9 cellular contexts compared by ENCODE assay signal in the genomic region with DNA sequence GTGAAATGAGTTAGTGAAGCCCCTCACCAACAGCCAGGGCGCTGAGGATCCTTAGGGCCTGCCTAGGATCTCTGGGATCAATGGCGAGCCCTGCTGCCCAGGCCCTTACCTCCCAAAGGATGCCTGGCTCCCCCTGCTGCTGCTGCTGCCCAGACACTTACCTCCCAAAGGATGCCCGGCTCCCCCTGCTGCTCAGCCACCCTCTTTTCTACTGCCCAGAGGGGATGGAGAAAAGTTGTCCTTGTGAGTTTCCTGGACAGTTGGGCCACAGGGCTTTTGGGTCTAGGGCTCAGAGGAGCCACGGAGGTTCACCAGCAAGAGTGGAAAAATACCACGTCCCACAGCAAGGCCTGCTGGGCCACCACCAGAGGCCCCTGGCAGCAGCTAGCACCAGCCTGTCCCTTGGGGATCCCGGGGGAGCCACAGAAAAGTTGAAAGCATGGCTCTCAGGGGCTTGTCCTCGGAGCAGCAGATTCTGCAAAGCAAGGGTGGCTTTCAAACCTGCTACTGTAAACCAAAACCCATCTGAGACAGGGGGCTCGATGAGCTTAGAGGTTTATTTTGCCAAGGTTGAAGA. TPM values are rescaled to one million over a fixed set of nuclear protein-coding genes. Genes with fewer than 3 reads are reported as not detected.
DNase-seq lines count a peak whose midpoint lies in the region; ATAC-seq and TF ChIP-seq lines count a peak whose summit lies in the region.
"Had no signal": no experiment of that assay in that cellular context is flagged by ENCODE, and none has a peak within 500 bp of the region (broad histone marks: within the 10 kb centered on the region; RNA-seq: fewer than 3 reads in every experiment).

No MANE protein-coding gene starts in this region.

- H3K27me3 ChIP-seq in BE2C (no peaks in the 10 kb centered on the region), psoas muscle (ENCODE audit: insufficient read depth in 3 of 3, low read length in 2 of 3) (no peaks in the 10 kb centered on the region)

- peak overlapping the region; percentile 59 for H3K27ac Mint-ChIP-seq in activated naive CD4-positive, alpha-beta T cell treated with anti-CD3 and anti-CD28 coated beads for 36 hours
- no peak overlapping the region for H3K27ac Mint-ChIP-seq in glutamatergic neuron (ENCODE audit: unreplicated experiment)

- no peaks in the 10 kb centered on the region for H3K9me3 Mint-ChIP-seq in activated naive CD4-positive, alpha-beta T cell treated with anti-CD3 and anti-CD28 coated beads for 36 hours
- no peaks in the 10 kb centered on the region for H3K9me3 Mint-ChIP-seq in glutamatergic neuron (ENCODE audit: unreplicated experiment)
- H3K9me3 Mint-ChIP-seq: natural killer cell treated with Interleukin-12 subunit alpha and Interleukin-12 subunit beta and Interleukin-15 and Interleukin-18, amount 100 ng/mL, for 72 hours had no signal

- TF ChIP-seq CTCF in BE2C (IDR thresholded peaks at IDR 0.05; ENCODE audit: low read depth, low read length) (peak; percentile 63), glutamatergic neuron (IDR thresholded peaks at IDR 0.05; ENCODE audit: partially characterized antibody, unreplicated experiment) (no peak), psoas muscle (IDR thresholded peaks at IDR 0.05) (peak; percentile 39)

- no peak overlapping the region for H3K4me3 Mint-ChIP-seq in activated naive CD4-positive, alpha-beta T cell treated with anti-CD3 and anti-CD28 coated beads for 36 hours
- no peak overlapping the region for H3K4me3 Mint-ChIP-seq in glutamatergic neuron (ENCODE audit: unreplicated experiment)
- H3K4me3 Mint-ChIP-seq: natural killer cell treated with Interleukin-12 subunit alpha and Interleukin-12 subunit beta and Interleukin-15 and Interleukin-18, amount 100 ng/mL, for 72 hours had no signal

- ATAC-seq in GM18867 (IDR thresholded peaks at IDR 0.05; ENCODE audit: unreplicated experiment) (peak; percentile 50), psoas muscle (peak; percentile 26 to 58 (median 36)), HG02571 (IDR thresholded peaks at IDR 0.05; ENCODE audit: unreplicated experiment) (no peak), GM21515 (IDR thresholded peaks at IDR 0.05; ENCODE audit: unreplicated experiment) (no peak)

- H3K9me3 ChIP-seq in BE2C = no peaks in the 10 kb centered on the region
- no peaks in the 10 kb centered on the region for H3K9me3 ChIP-seq in psoas muscle

- WGBS in psoas muscle, 3 donors = 78 to 87% (median 80%) methylated on average over 8 of the region's 8 CpGs

- peaks cover 36% of the 10 kb centered on the region for H3K4me1 Mint-ChIP-seq in activated naive CD4-positive, alpha-beta T cell treated with anti-CD3 and anti-CD28 coated beads for 36 hours (ENCODE audit: low read depth)
- no peaks in the 10 kb centered on the region for H3K4me1 Mint-ChIP-seq in glutamatergic neuron (ENCODE audit: low read depth, unreplicated experiment)

- H3K4me1 ChIP-seq in BE2C = peaks cover 10% of the 10 kb centered on the region; the same call in 1 of the 2 replicates
- H3K4me1 ChIP-seq in psoas muscle = peaks cover 23% of the 10 kb centered on the region

- DNase-seq in BE2C (peak; percentile 67), NCI-H226 (peak; percentile 35), glutamatergic neuron (peak; percentile 57), psoas muscle (no peak)
- DNase-seq in activated naive CD4-positive, alpha-beta T cell treated with anti-CD3 and anti-CD28 coated beads for 36 hours = peak; percentile 77

- H3K4me3 ChIP-seq in BE2C (ENCODE audit: low read depth, low read length) (no peak overlapping the region), psoas muscle (no peak overlapping the region)

- CTCF ChIA-PET in activated naive CD4-positive, alpha-beta T cell treated with anti-CD3 and anti-CD28 coated beads for 36 hours (lab: Charles Lee) = interaction anchor here (0.6 to 2.6 kb wide), 9 partner anchors 30 to 266 kb away, joined by 3 to 14 read pairs (median 3); a partner anchor contains a TSS

- H3K36me3 ChIP-seq in BE2C (peaks cover 5% of the 10 kb centered on the region), psoas muscle (ENCODE audit: insufficient read depth in 1 of 2, low read depth in 1 of 2) (peaks cover 0 to 88% of the 10 kb centered on the region in 2 donors)

- H3K27ac ChIP-seq in psoas muscle = no peak overlapping the region

- peaks cover 16% of the 10 kb centered on the region for H3K36me3 Mint-ChIP-seq in activated naive CD4-positive, alpha-beta T cell treated with anti-CD3 and anti-CD28 coated beads for 36 hours (ENCODE audit: low read depth)
- H3K36me3 Mint-ChIP-seq in glutamatergic neuron (ENCODE audit: unreplicated experiment) = no peaks in the 10 kb centered on the region

- intact Hi-C loops in activated naive CD4-positive, alpha-beta T cell treated with anti-CD3 and anti-CD28 coated beads for 36 hours (cut with micrococcal nuclease) = loop anchor here (1.0 kb wide), 4 partner anchors 30 to 567 kb away; a partner anchor contains a TSS
- intact Hi-C loops in psoas muscle (cut with DNase I) = loop anchor here (2.0 to 10.0 kb wide), 2 partner anchors 59 to 567 kb away; a partner anchor contains a TSS

- no peaks in the 10 kb centered on the region for H3K27me3 Mint-ChIP-seq in activated naive CD4-positive, alpha-beta T cell treated with anti-CD3 and anti-CD28 coated beads for 36 hours (ENCODE audit: low read depth)
- H3K27me3 Mint-ChIP-seq in glutamatergic neuron (ENCODE audit: unreplicated experiment) = peaks cover 3% of the 10 kb centered on the region
- H3K27me3 Mint-ChIP-seq: natural killer cell treated with Interleukin-12 subunit alpha and Interleukin-12 subunit beta and Interleukin-15 and Interleukin-18, amount 100 ng/mL, for 72 hours had no signal

RNA-seq across cellular contexts. Expression of a gene that starts 59.4 kb away (rescaled TPM):
- 12.8 TPM for polyA plus RNA-seq in BE2C (2012; ENCODE audit: insufficient read depth, insufficient read length, low read depth)
- 10 to 100 TPM; 32.2 to 36.9 TPM for total RNA-seq in activated naive CD4-positive, alpha-beta T cell treated with anti-CD3 and anti-CD28 coated beads for 36 hours
- total RNA-seq in glutamatergic neuron (ENCODE audit: unreplicated experiment) (21.9 TPM), psoas muscle (100 to 1,000 TPM in 1 of 4 donors, 10 to 100 TPM in 3; 10.3 to 104 (median 34.7) TPM)
- 10 to 100 TPM; 12.6 to 76.1 (median 52.8) TPM for polyA plus RNA-seq in psoas muscle

Comparison
In these comparisons a context has a peak if more than half of its experiments do, and no peak if none do; other contexts are left out.
1. DNase-seq: peak in BE2C (single experiment), NCI-H226 (single experiment), activated naive CD4-positive, alpha-beta T cell treated with anti-CD3 and anti-CD28 coated beads for 36 hours (single experiment) and glutamatergic neuron (single experiment); none in psoas muscle (0 of 2).
2. ATAC-seq: peak in GM18867 (single experiment) and psoas muscle (4 of 4); none in HG02571 (single experiment) and GM21515 (single experiment).